11 cellular contexts compared by ENCODE assay signal in genomic region chr14:59116984-59117415, GRCh38.
DNase-seq lines count a peak whose midpoint lies in the region; ATAC-seq and TF ChIP-seq lines count a peak whose summit lies in the region.
"Had no signal": no experiment of that assay in that cellular context is flagged by ENCODE, and none has a peak within 500 bp of the region (broad histone marks: within the 10 kb centered on the region; RNA-seq: fewer than 3 reads in every experiment).

No MANE protein-coding gene starts in this region.

- H3K27me3 Mint-ChIP-seq in activated T-helper 17 cell treated with anti-CD3 and anti-CD28 coated beads, Interleukin-2, amount 50 U/mL, for 72 hours, result no peaks in the 10 kb centered on the region
- H3K27me3 Mint-ChIP-seq in osteocyte (ENCODE audit: unreplicated experiment), result peaks cover 55% of the 10 kb centered on the region
- H3K27me3 Mint-ChIP-seq in effector memory CD8-positive, alpha-beta T cell, result peaks cover 12 to 16% of the 10 kb centered on the region in 2 donors

- TF ChIP-seq CTCF in BJ (IDR thresholded peaks at IDR 0.05; ENCODE audit: insufficient read depth, low read depth, low read length) (no peak), osteocyte (IDR thresholded peaks at IDR 0.05) (no peak)

- POLR2A ChIA-PET in BJ (lab: Charles Lee), result no interaction called here

- no peaks in the 10 kb centered on the region for H3K36me3 Mint-ChIP-seq in activated T-helper 17 cell treated with anti-CD3 and anti-CD28 coated beads, Interleukin-2, amount 50 U/mL, for 72 hours (ENCODE audit: low read depth)
- H3K36me3 Mint-ChIP-seq in osteocyte (ENCODE audit: unreplicated experiment), result no peaks in the 10 kb centered on the region
- no peaks in the 10 kb centered on the region for H3K36me3 Mint-ChIP-seq in effector memory CD8-positive, alpha-beta T cell (ENCODE audit: insufficient read depth)

- no peak overlapping the region for H3K4me3 Mint-ChIP-seq in activated T-helper 17 cell treated with anti-CD3 and anti-CD28 coated beads, Interleukin-2, amount 50 U/mL, for 72 hours
- no peak overlapping the region for H3K4me3 Mint-ChIP-seq in osteocyte (ENCODE audit: unreplicated experiment)
- no peak overlapping the region for H3K4me3 Mint-ChIP-seq in effector memory CD8-positive, alpha-beta T cell
- H3K4me3 Mint-ChIP-seq: activated T-cell treated with anti-CD3 and anti-CD28 coated beads, Interleukin-2, amount 50 U/mL, for 4 hours; stimulated activated naive CD8-positive, alpha-beta T cell treated with anti-CD3 and anti-CD28 coated beads, Interleukin-15, Interleukin-2, amounts not matched to agents 100 ng/mL and 50 ng/mL, for 24 hours had no signal

- no peaks in the 10 kb centered on the region for H3K9me3 Mint-ChIP-seq in activated T-helper 17 cell treated with anti-CD3 and anti-CD28 coated beads, Interleukin-2, amount 50 U/mL, for 72 hours
- H3K9me3 Mint-ChIP-seq in osteocyte (ENCODE audit: unreplicated experiment), result peaks cover 8% of the 10 kb centered on the region
- H3K9me3 Mint-ChIP-seq in effector memory CD8-positive, alpha-beta T cell, result no peaks in the 10 kb centered on the region
- H3K9me3 Mint-ChIP-seq: activated T-cell treated with anti-CD3 and anti-CD28 coated beads, Interleukin-2, amount 50 U/mL, for 4 hours; stimulated activated naive CD8-positive, alpha-beta T cell treated with anti-CD3 and anti-CD28 coated beads, Interleukin-15, Interleukin-2, amounts not matched to agents 100 ng/mL and 50 ng/mL, for 24 hours had no signal

- H3K27me3 ChIP-seq in BJ (ENCODE audit: control insufficient read depth, insufficient read depth, low read length), result no peaks in the 10 kb centered on the region

- no peak overlapping the region for H3K27ac Mint-ChIP-seq in activated T-helper 17 cell treated with anti-CD3 and anti-CD28 coated beads, Interleukin-2, amount 50 U/mL, for 72 hours
- H3K27ac Mint-ChIP-seq in osteocyte (ENCODE audit: unreplicated experiment), result no peak overlapping the region
- no peak overlapping the region for H3K27ac Mint-ChIP-seq in effector memory CD8-positive, alpha-beta T cell
- H3K27ac Mint-ChIP-seq: stimulated activated naive CD8-positive, alpha-beta T cell treated with anti-CD3 and anti-CD28 coated beads, Interleukin-15, Interleukin-2, amounts not matched to agents 100 ng/mL and 50 ng/mL, for 24 hours had no signal

- H3K4me3 ChIP-seq in BJ (ENCODE audit: low read depth, low read length), result no peak overlapping the region

- no peaks in the 10 kb centered on the region for H3K36me3 ChIP-seq in BJ (ENCODE audit: control insufficient read depth, insufficient read depth, low read length)

- ATAC-seq in GM19023 (IDR thresholded peaks at IDR 0.05; ENCODE audit: unreplicated experiment), result peak; percentile 43
- peak; percentile 16 for ATAC-seq in activated T-helper 17 cell treated with anti-CD3 and anti-CD28 coated beads, Interleukin-2, amount 50 U/mL, for 72 hours (replicated peaks)
- ATAC-seq in GM21367 (IDR thresholded peaks at IDR 0.05; ENCODE audit: unreplicated experiment), result no peak
- ATAC-seq in effector memory CD8-positive, alpha-beta T cell (replicated peaks), result no peak

- peak; percentile 44 for DNase-seq in BJ (ENCODE audit: low read depth)
- DNase-seq in HT1080 (ENCODE audit: low read depth), result peak; percentile 93
- DNase-seq in osteocyte (ENCODE audit: extremely low spot score, unreplicated experiment), result no peak
- DNase-seq in effector memory CD8-positive, alpha-beta T cell, result no peak
- no peak for DNase-seq in NCI-H226
- DNase-seq: activated T-cell treated with anti-CD3 and anti-CD28 coated beads, Interleukin-2, amount 50 U/mL, for 4 hours; stimulated activated CD4-positive, alpha-beta T cell treated with anti-CD3 and anti-CD28 coated beads, Interleukin-1b, Interleukin-23, amount 100 ng/mL, for 48 hours had no signal

- H3K4me1 Mint-ChIP-seq in activated T-helper 17 cell treated with anti-CD3 and anti-CD28 coated beads, Interleukin-2, amount 50 U/mL, for 72 hours, result no peaks in the 10 kb centered on the region
- no peaks in the 10 kb centered on the region for H3K4me1 Mint-ChIP-seq in osteocyte (ENCODE audit: unreplicated experiment)
- H3K4me1 Mint-ChIP-seq in effector memory CD8-positive, alpha-beta T cell (ENCODE audit: low read depth in 2 of 2), result no peaks in the 10 kb centered on the region

- CTCF ChIA-PET in BJ (lab: Yijun Ruan, JAX), result interaction anchor here (0.8 kb wide), 1 partner anchor 9 kb away, joined by 3 read pairs; no protein-coding TSS in a partner anchor

Comparison
In these comparisons a context has a peak if more than half of its experiments do, and no peak if none do; other contexts are left out.
1. DNase-seq: peak in BJ (single experiment) and HT1080 (single experiment); none in osteocyte (single experiment), effector memory CD8-positive, alpha-beta T cell (0 of 3) and NCI-H226 (single experiment).
2. ATAC-seq: peak in GM19023 (single experiment) and activated T-helper 17 cell treated with anti-CD3 and anti-CD28 coated beads, Interleukin-2, amount 50 U/mL, for 72 hours (single experiment); none in GM21367 (single experiment) and effector memory CD8-positive, alpha-beta T cell (single experiment).